Comparison of ENCODE assay signal across 1 cellular context in the genomic region with DNA sequence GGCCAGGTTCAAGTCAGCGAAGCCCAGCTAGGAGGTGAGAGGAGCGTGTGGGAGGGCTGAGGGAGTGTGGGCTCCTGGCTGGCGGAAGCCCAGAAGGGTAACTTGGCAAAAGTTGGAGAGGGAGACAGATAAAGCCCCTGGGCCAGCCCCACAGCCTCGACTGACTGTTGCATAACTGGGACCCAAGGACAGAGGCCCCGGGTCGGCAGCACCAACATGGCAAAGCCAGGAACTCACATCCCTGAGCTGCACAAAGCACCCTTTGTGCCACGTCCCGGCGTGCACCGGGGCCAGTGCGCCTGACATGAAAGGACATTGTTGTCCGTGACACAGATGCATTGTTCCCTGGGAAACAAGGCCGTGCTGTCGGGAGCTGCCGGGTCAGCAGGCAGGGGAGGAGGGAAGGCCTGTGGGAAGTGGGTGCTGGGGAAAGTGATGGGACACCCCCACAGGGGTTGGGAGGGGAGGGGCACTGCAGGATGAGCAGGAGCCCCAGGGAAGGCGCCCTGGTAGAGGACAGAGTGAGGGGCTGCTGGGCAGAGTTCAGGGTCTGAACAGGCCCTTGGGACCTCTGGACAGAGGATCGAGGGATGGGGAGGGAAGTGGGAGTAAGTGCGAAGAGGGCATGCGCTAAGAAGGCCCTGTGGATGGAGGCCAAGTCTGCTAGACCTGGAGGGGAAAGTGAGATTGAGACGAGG.
TF ChIP-seq lines count a peak whose summit lies in the region.

No MANE protein-coding gene starts in this region.

TF ChIP-seq in HepG2, 621 proteins besides CTCF, POLR2A, EP300 and RAD21 (continued from another document and continues in another):
- TF ChIP-seq GFI1 (CRISPR knock-in tag; IDR thresholded peaks at IDR 0.05; ENCODE audit: borderline replicate concordance): no peak; the same call in 1 of the 2 replicates
- no peak for TF ChIP-seq ZNF616 (CRISPR knock-in tag; IDR thresholded peaks at IDR 0.05; ENCODE audit: low read depth)
- peak; percentile 58; the same call in 1 of the 2 replicates for TF ChIP-seq KLF11 (CRISPR knock-in tag; IDR thresholded peaks at IDR 0.05)
- TF ChIP-seq NR2C2 (CRISPR knock-in tag; IDR thresholded peaks at IDR 0.05; ENCODE audit: borderline replicate concordance): peak; percentile 90
- TF ChIP-seq RXRA (CRISPR knock-in tag; IDR thresholded peaks at IDR 0.05): peak; percentile 95
- TF ChIP-seq, protein P1, sequence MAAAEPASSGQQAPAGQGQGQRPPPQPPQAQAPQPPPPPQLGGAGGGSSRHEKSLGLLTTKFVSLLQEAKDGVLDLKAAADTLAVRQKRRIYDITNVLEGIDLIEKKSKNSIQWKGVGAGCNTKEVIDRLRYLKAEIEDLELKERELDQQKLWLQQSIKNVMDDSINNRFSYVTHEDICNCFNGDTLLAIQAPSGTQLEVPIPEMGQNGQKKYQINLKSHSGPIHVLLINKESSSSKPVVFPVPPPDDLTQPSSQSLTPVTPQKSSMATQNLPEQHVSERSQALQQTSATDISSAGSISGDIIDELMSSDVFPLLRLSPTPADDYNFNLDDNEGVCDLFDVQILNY (CRISPR knock-in tag; conservative IDR thresholded peaks at IDR 0.05): no peak
- TF ChIP-seq ZNF546 (CRISPR knock-in tag; conservative IDR thresholded peaks at IDR 0.05): no peak
- TF ChIP-seq RBM39 (IDR thresholded peaks at IDR 0.05; ENCODE audit: low read depth, low read length, poor library complexity, severe bottlenecking): peak; percentile 95
- no peak for TF ChIP-seq ZNF432 (CRISPR knock-in tag; IDR thresholded peaks at IDR 0.05; ENCODE audit: borderline replicate concordance)
- no peak for TF ChIP-seq SRSF9 (IDR thresholded peaks at IDR 0.05; ENCODE audit: borderline replicate concordance, insufficient read depth, low read depth, low read length, poor library complexity, severe bottlenecking)
- TF ChIP-seq ZNF879 (CRISPR knock-in tag; IDR thresholded peaks at IDR 0.05): no peak
- TF ChIP-seq, protein P2, sequence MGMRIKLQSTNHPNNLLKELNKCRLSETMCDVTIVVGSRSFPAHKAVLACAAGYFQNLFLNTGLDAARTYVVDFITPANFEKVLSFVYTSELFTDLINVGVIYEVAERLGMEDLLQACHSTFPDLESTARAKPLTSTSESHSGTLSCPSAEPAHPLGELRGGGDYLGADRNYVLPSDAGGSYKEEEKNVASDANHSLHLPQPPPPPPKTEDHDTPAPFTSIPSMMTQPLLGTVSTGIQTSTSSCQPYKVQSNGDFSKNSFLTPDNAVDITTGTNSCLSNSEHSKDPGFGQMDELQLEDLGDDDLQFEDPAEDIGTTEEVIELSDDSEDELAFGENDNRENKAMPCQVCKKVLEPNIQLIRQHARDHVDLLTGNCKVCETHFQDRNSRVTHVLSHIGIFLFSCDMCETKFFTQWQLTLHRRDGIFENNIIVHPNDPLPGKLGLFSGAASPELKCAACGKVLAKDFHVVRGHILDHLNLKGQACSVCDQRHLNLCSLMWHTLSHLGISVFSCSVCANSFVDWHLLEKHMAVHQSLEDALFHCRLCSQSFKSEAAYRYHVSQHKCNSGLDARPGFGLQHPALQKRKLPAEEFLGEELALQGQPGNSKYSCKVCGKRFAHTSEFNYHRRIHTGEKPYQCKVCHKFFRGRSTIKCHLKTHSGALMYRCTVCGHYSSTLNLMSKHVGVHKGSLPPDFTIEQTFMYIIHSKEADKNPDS (CRISPR knock-in tag; IDR thresholded peaks at IDR 0.05): peak; percentile 80; the same call in 1 of the 2 replicates
- TF ChIP-seq ZMYM4 (CRISPR knock-in tag; IDR thresholded peaks at IDR 0.05): peak; percentile 82
- peak; percentile 44 for TF ChIP-seq SUZ12 (IDR thresholded peaks at IDR 0.05; ENCODE audit: low read depth, low read length)
- TF ChIP-seq DNMT1 (CRISPR knock-in tag; IDR thresholded peaks at IDR 0.05): peak; percentile 60; the same call in 1 of the 2 replicates
- TF ChIP-seq ZFP36L2 (CRISPR knock-in tag; IDR thresholded peaks at IDR 0.05): no peak
- TF ChIP-seq, protein P3, sequence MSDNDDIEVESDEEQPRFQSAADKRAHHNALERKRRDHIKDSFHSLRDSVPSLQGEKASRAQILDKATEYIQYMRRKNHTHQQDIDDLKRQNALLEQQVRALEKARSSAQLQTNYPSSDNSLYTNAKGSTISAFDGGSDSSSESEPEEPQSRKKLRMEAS (IDR thresholded peaks at IDR 0.05): no peak
- TF ChIP-seq, protein P4, sequence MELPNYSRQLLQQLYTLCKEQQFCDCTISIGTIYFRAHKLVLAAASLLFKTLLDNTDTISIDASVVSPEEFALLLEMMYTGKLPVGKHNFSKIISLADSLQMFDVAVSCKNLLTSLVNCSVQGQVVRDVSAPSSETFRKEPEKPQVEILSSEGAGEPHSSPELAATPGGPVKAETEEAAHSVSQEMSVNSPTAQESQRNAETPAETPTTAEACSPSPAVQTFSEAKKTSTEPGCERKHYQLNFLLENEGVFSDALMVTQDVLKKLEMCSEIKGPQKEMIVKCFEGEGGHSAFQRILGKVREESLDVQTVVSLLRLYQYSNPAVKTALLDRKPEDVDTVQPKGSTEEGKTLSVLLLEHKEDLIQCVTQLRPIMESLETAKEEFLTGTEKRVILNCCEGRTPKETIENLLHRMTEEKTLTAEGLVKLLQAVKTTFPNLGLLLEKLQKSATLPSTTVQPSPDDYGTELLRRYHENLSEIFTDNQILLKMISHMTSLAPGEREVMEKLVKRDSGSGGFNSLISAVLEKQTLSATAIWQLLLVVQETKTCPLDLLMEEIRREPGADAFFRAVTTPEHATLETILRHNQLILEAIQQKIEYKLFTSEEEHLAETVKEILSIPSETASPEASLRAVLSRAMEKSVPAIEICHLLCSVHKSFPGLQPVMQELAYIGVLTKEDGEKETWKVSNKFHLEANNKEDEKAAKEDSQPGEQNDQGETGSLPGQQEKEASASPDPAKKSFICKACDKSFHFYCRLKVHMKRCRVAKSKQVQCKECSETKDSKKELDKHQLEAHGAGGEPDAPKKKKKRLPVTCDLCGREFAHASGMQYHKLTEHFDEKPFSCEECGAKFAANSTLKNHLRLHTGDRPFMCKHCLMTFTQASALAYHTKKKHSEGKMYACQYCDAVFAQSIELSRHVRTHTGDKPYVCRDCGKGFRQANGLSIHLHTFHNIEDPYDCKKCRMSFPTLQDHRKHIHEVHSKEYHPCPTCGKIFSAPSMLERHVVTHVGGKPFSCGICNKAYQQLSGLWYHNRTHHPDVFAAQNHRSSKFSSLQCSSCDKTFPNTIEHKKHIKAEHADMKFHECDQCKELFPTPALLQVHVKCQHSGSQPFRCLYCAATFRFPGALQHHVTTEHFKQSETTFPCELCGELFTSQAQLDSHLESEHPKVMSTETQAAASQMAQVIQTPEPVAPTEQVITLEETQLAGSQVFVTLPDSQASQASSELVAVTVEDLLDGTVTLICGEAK (IDR thresholded peaks at IDR 0.05): no peak
- TF ChIP-seq, protein P4 (CRISPR knock-in tag; IDR thresholded peaks at IDR 0.05): no peak; the same call in none of the 2 replicates
- TF ChIP-seq, protein P5, sequence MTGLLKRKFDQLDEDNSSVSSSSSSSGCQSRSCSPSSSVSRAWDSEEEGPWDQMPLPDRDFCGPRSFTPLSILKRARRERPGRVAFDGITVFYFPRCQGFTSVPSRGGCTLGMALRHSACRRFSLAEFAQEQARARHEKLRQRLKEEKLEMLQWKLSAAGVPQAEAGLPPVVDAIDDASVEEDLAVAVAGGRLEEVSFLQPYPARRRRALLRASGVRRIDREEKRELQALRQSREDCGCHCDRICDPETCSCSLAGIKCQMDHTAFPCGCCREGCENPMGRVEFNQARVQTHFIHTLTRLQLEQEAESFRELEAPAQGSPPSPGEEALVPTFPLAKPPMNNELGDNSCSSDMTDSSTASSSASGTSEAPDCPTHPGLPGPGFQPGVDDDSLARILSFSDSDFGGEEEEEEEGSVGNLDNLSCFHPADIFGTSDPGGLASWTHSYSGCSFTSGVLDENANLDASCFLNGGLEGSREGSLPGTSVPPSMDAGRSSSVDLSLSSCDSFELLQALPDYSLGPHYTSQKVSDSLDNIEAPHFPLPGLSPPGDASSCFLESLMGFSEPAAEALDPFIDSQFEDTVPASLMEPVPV (CRISPR knock-in tag; IDR thresholded peaks at IDR 0.05): no peak; the same call in 1 of the 2 replicates
- 0 out of 2 replicates have a peak, but pooled peaks have one; percentile 48 for TF ChIP-seq ZNF329 (CRISPR knock-in tag; IDR thresholded peaks at IDR 0.05; ENCODE audit: low read depth)
- TF ChIP-seq FOXM1 (CRISPR knock-in tag; IDR thresholded peaks at IDR 0.05): no peak
- peak; percentile 51; the same call in 1 of the 2 replicates for TF ChIP-seq RELA (CRISPR knock-in tag; IDR thresholded peaks at IDR 0.05)
- peak; percentile 97 for TF ChIP-seq HDAC1 (CRISPR knock-in tag; IDR thresholded peaks at IDR 0.05)
- TF ChIP-seq RXRB (CRISPR knock-in tag; IDR thresholded peaks at IDR 0.05; ENCODE audit: borderline replicate concordance): peak; percentile 92
- TF ChIP-seq TCF12 (IDR thresholded peaks at IDR 0.05): no peak
- TF ChIP-seq TCF12 (CRISPR knock-in tag; IDR thresholded peaks at IDR 0.05): 0 out of 2 replicates have a peak, but pooled peaks have one; percentile 43
- TF ChIP-seq, protein P6, sequence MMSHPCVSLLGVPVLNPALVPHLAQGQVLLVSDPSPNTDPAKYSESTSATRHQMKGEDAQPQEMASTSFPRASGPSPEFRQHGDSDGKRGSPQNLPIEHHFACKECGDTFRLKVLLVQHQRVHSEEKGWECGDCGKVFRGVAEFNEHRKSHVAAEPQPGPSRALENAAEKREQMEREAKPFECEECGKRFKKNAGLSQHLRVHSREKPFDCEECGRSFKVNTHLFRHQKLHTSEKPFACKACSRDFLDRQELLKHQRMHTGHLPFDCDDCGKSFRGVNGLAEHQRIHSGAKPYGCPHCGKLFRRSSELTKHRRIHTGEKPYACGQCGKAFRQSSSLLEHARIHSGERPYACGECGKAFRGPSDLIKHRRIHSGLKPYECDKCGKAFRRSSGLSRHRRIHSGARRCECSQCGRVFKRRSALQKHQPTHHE (CRISPR knock-in tag; IDR thresholded peaks at IDR 0.05; ENCODE audit: borderline replicate concordance): no peak
- no peak for TF ChIP-seq ZNF572 (CRISPR knock-in tag; IDR thresholded peaks at IDR 0.05)
- TF ChIP-seq, protein P7, sequence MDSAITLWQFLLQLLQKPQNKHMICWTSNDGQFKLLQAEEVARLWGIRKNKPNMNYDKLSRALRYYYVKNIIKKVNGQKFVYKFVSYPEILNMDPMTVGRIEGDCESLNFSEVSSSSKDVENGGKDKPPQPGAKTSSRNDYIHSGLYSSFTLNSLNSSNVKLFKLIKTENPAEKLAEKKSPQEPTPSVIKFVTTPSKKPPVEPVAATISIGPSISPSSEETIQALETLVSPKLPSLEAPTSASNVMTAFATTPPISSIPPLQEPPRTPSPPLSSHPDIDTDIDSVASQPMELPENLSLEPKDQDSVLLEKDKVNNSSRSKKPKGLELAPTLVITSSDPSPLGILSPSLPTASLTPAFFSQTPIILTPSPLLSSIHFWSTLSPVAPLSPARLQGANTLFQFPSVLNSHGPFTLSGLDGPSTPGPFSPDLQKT (CRISPR knock-in tag; IDR thresholded peaks at IDR 0.05; ENCODE audit: borderline replicate concordance): no peak
